ENCODE assay signal across 8 cellular contexts in the genomic region with DNA sequence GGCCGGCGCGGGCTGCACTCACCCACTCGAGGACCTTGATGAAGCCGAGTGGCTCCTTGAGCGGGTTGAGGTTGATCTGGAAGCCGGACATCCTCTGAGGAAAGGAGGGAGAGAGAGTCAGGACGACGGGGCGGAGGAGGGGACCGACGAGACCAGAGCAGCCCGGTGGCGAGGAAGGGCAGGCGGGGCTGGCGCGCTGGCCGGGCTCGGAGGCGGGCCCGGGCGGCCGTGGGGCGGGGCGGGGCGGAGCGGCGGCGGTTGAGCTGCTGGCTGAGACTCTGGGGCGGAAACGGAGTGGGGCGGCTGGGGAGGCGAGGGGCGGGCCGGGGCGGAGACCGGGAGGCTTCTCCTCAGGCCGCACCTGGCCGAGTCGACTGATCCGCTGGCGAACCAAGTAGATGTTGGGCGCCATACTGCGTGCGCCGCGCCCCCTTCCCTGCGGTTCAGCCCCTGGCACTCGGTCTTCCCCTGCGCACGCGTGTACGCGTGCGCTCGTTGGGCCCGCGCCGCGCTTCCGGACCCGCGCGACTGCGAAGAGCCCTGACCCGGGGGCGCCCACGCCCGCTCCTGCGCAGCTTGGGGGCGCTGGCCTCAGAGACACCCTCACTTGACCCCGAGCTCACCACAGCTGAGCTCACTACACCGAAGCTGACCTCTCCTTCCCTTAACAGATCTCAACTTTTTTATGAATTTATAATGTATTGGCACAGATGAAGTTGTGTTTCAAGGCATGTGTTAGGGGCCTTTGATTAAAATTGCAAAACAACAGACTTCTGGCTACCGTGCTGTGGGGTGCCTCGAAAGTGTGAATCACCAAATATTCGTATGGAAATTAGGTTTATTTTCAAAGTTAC. TPM values are rescaled to one million over a fixed set of nuclear protein-coding genes. Genes with fewer than 3 reads are reported as not detected.
DNase-seq lines count a peak whose midpoint lies in the region; ATAC-seq and TF ChIP-seq lines count a peak whose summit lies in the region.

A gene (minus strand): TSS at position 195 of the 854 bp plus-strand sequence. CDS start 104 bp downstream, at position 91.

- TF ChIP-seq CTCF in GM23338 (conservative IDR thresholded peaks at IDR 0.05; ENCODE audit: low read depth in 2 of 2) (no peak; a peak in 1 of 4 replicates), LNCaP clone FGC (IDR thresholded peaks at IDR 0.05; ENCODE audit: control insufficient read depth, extremely low read depth, insufficient read depth) (no peak; the same call in 1 of the 2 replicates), RWPE2 (IDR thresholded peaks at IDR 0.05; ENCODE audit: poor library complexity, severe bottlenecking) (no peak), fibroblast of the aortic adventitia (IDR thresholded peaks at IDR 0.05; ENCODE audit: insufficient read depth, low read length) (no peak), neural cell (IDR thresholded peaks at IDR 0.05; ENCODE audit: poor library complexity, severe bottlenecking) (no peak), stomach (IDR thresholded peaks at IDR 0.05) (peak in 1 of 7 experiments; percentile 11)

- H3K4me1 Mint-ChIP-seq in GM23338: peaks cover 41% of the 10 kb centered on the region

- peaks cover 29% of the 10 kb centered on the region for H3K4me1 ChIP-seq in GM23338 (ENCODE audit: insufficient read depth)
- H3K4me1 ChIP-seq in RWPE2 (ENCODE audit: insufficient read depth, poor library complexity, severe bottlenecking): peaks cover 22% of the 10 kb centered on the region
- peaks cover 33 to 45% (median 38%) of the 10 kb centered on the region in 4 donors for H3K4me1 ChIP-seq in stomach

- H3F3A ChIP-seq in GM23338 (replicated peaks; ENCODE audit: low read depth): 0 out of 2 replicates have a peak, but pooled peaks cover 10% of the 10 kb centered on the region
- H3F3A ChIP-seq in neural cell (ENCODE audit: insufficient read depth, low read length, poor library complexity, severe bottlenecking): no peaks in the 10 kb centered on the region

- TF ChIP-seq EP300 in neural cell (conservative IDR thresholded peaks at IDR 0.05; ENCODE audit: poor library complexity, severe bottlenecking): no peak
- TF ChIP-seq EP300 in stomach (IDR thresholded peaks at IDR 0.05): no peak

- H3K9ac ChIP-seq in neural cell (ENCODE audit: low read length): peak within 1 kb of the TSS; percentile 81

- no peaks in the 10 kb centered on the region for H3K9me2 ChIP-seq in GM23338 (ENCODE audit: insufficient read depth)
- H3K9me2 ChIP-seq in neural cell (ENCODE audit: insufficient read depth, low read length): no peaks in the 10 kb centered on the region

- ATAC-seq in GM23338 (peak; percentile 88), RWPE2 (ENCODE audit: low read depth) (peak; percentile 91)

- peak; percentile 94 for DNase-seq in EH (ENCODE audit: low read depth)
- peak; percentile 95 for DNase-seq in GM23338 (ENCODE audit: low spot score)
- peak; percentile 80 for DNase-seq in LNCaP clone FGC (ENCODE audit: low read depth)
- peak; percentile 92 for DNase-seq in RWPE2 (ENCODE audit: low spot score)
- peak; percentile 89 for DNase-seq in activated T-helper 9 cell treated with anti-CD3 and anti-CD28 coated beads, Interleukin-2, amount 50 U/mL, for 16 hours (ENCODE audit: low read depth)
- DNase-seq in fibroblast of the aortic adventitia (ENCODE audit: low read depth): peak; percentile 88
- DNase-seq in stomach: peak; percentile 94

- TF ChIP-seq POLR2A in stomach (IDR thresholded peaks at IDR 0.05): no peak

- no peaks in the 10 kb centered on the region; the same call in 1 of the 2 replicates for H4K20me1 ChIP-seq in GM23338 (replicated peaks; ENCODE audit: insufficient read depth)
- no peaks in the 10 kb centered on the region for H4K20me1 ChIP-seq in neural cell (ENCODE audit: insufficient read depth)

- H3K27ac Mint-ChIP-seq in GM23338: peak within 1 kb of the TSS; percentile 42; the same call in 1 of the 2 replicates

- H3K36me3 ChIP-seq in GM23338 (ENCODE audit: insufficient read depth) (no peaks in the 10 kb centered on the region), RWPE2 (ENCODE audit: low read depth) (peaks cover 27% of the 10 kb centered on the region), neural cell (ENCODE audit: insufficient read depth, low read length) (no peaks in the 10 kb centered on the region), stomach (no peaks in the 10 kb centered on the region)

- 2 to 4% (median 2%) methylated on average over 22 to 76 of the region's 76 CpGs for WGBS in stomach, 5 donors

- peak; percentile 6 for TF ChIP-seq RAD21 in neural cell (conservative IDR thresholded peaks at IDR 0.05)

- H3K4me2 ChIP-seq in GM23338 (peak within 1 kb of the TSS; percentile 88), neural cell (ENCODE audit: low read length) (peak within 1 kb of the TSS; percentile 87)

- H3K9me3 Mint-ChIP-seq in GM23338: no peaks in the 10 kb centered on the region

- peaks cover 44% of the 10 kb centered on the region for H3K79me2 ChIP-seq in GM23338 (replicated peaks; ENCODE audit: insufficient read depth)
- H3K79me2 ChIP-seq in neural cell (replicated peaks; ENCODE audit: insufficient read depth, low read length): peaks cover 28% of the 10 kb centered on the region

- H3K36me3 Mint-ChIP-seq in GM23338 (ENCODE audit: low read depth): no peaks in the 10 kb centered on the region; the same call in 2 of the 3 replicates

- intact Hi-C loops in stomach (cut with DNase I; ENCODE audit: low total_unique reads): loop anchor here (10.0 kb wide), 1 partner anchor 48 kb away; no protein-coding TSS in a partner anchor

- peaks cover 3% of the 10 kb centered on the region for H3K27me3 Mint-ChIP-seq in GM23338 (ENCODE audit: insufficient read depth, low read depth, poor library complexity)

- H3K4me3 ChIP-seq in GM23338 (peak within 1 kb of the TSS; percentile 72), LNCaP clone FGC (ENCODE audit: low read depth, low read length) (peak within 1 kb of the TSS; percentile 76), RWPE2 (ENCODE audit: severe bottlenecking) (peak within 1 kb of the TSS; percentile 93), fibroblast of the aortic adventitia (ENCODE audit: low read depth, low read length) (peak within 1 kb of the TSS; percentile 84), neural cell (ENCODE audit: low read length) (peak within 1 kb of the TSS; percentile 87), stomach (peak within 1 kb of the TSS; percentile 54 to 81 (median 70))

- peak within 1 kb of the TSS; percentile 99 for H2AFZ ChIP-seq in GM23338
- peak within 1 kb of the TSS; percentile 49 for H2AFZ ChIP-seq in neural cell (ENCODE audit: low read depth, low read length)

- peak within 1 kb of the TSS; percentile 79 for H3K4me3 Mint-ChIP-seq in GM23338

- H3K9me3 ChIP-seq in RWPE2 (ENCODE audit: severe bottlenecking) (no peaks in the 10 kb centered on the region), neural cell (ENCODE audit: low read length) (no peaks in the 10 kb centered on the region), stomach (no peaks in the 10 kb centered on the region)

- H3K27me3 ChIP-seq in GM23338 (ENCODE audit: insufficient read depth) (0 out of 2 replicates have a peak, but pooled peaks cover 4% of the 10 kb centered on the region), RWPE2 (ENCODE audit: insufficient read depth, poor library complexity, severe bottlenecking) (no peaks in the 10 kb centered on the region), neural cell (ENCODE audit: insufficient read depth, low read depth, low read length) (no peaks in the 10 kb centered on the region), stomach (no peaks in the 10 kb centered on the region)

- H3K27ac ChIP-seq in GM23338 (ENCODE audit: low read depth) (peak within 1 kb of the TSS; percentile 91), RWPE2 (ENCODE audit: poor library complexity, severe bottlenecking) (peak within 1 kb of the TSS; percentile 76), neural cell (ENCODE audit: low read length) (peak within 1 kb of the TSS; percentile 49), stomach (peak within 1 kb of the TSS; percentile 97 to 99 (median 99))

TF ChIP-seq in GM23338, 12 proteins besides CTCF, POLR2A, EP300 and RAD21 (continues in another document):
- TF ChIP-seq POLR2AphosphoS5 (IDR thresholded peaks at IDR 0.05; ENCODE audit: low read depth): peak; percentile 70

TF ChIP-seq in neural cell, 6 proteins besides CTCF, POLR2A, EP300 and RAD21 (continues in another document):
- TF ChIP-seq POLR2AphosphoS5 (IDR thresholded peaks at IDR 0.05) (peak; percentile 82), EZH2 (IDR thresholded peaks at IDR 0.05; ENCODE audit: borderline replicate concordance, insufficient read depth, low read length, poor library complexity, severe bottlenecking) (no peak), MXI1 (conservative IDR thresholded peaks at IDR 0.05; ENCODE audit: poor library complexity, severe bottlenecking) (peak; percentile 63)
- TF ChIP-seq, protein P1, sequence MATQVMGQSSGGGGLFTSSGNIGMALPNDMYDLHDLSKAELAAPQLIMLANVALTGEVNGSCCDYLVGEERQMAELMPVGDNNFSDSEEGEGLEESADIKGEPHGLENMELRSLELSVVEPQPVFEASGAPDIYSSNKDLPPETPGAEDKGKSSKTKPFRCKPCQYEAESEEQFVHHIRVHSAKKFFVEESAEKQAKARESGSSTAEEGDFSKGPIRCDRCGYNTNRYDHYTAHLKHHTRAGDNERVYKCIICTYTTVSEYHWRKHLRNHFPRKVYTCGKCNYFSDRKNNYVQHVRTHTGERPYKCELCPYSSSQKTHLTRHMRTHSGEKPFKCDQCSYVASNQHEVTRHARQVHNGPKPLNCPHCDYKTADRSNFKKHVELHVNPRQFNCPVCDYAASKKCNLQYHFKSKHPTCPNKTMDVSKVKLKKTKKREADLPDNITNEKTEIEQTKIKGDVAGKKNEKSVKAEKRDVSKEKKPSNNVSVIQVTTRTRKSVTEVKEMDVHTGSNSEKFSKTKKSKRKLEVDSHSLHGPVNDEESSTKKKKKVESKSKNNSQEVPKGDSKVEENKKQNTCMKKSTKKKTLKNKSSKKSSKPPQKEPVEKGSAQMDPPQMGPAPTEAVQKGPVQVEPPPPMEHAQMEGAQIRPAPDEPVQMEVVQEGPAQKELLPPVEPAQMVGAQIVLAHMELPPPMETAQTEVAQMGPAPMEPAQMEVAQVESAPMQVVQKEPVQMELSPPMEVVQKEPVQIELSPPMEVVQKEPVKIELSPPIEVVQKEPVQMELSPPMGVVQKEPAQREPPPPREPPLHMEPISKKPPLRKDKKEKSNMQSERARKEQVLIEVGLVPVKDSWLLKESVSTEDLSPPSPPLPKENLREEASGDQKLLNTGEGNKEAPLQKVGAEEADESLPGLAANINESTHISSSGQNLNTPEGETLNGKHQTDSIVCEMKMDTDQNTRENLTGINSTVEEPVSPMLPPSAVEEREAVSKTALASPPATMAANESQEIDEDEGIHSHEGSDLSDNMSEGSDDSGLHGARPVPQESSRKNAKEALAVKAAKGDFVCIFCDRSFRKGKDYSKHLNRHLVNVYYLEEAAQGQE (IDR thresholded peaks at IDR 0.05; ENCODE audit: borderline replicate concordance): no peak

RNA-seq across cellular contexts. Expression of the gene that starts here (rescaled TPM):
- 52.7 and 78.1 TPM in 2 replicates for total RNA-seq in GM23338 (2014; rRNA removed; shearing (Covaris generic))
- polyA plus RNA-seq in GM23338 (2016; fragmentation: Nextera tagmentation; extraction: Ambion mirVana) (39.0 and 39.3 TPM in 2 replicates), neural cell (17.4 and 22.8 TPM in 2 replicates), stomach (10 to 100 TPM; 42.2 to 80.0 (median 49.9) TPM)
- total RNA-seq in fibroblast of the aortic adventitia (ENCODE audit: low replicate concordance) (69.5 and 72.2 TPM in 2 replicates), stomach (100 to 1,000 TPM in 3 of 5 donors, 10 to 100 TPM in 1, 1 to 10 TPM in 1; 5.2 to 157 (median 103) TPM)
- polyA minus RNA-seq in neural cell: 13.1 and 13.4 TPM in 2 replicates

Comparison
In these comparisons a context has a peak if more than half of its experiments do, and no peak if none do; other contexts are left out.
1. Peak in every context shown above with its lines: DNase-seq, ATAC-seq, H3K4me3 ChIP-seq and H3K27ac ChIP-seq.
2. H3K27ac ChIP-seq: peak in every context shown above with its lines; median percentile 99 in stomach; 91 in GM23338; 76 in RWPE2; 49 in neural cell.